Comparison of ENCODE assay signal across 8 cellular contexts in genomic region chr14:34629344-34629656, GRCh38. TPM values are rescaled to one million over a fixed set of nuclear protein-coding genes. Genes with fewer than 3 reads are reported as not detected.
A peak's percentile ranks its signal among the peaks of the same experiment; 100 is the strongest.
DNase-seq lines count a peak whose midpoint lies in the region; ATAC-seq and TF ChIP-seq lines count a peak whose summit lies in the region.

No MANE protein-coding gene starts in this region.

- no peaks in the 10 kb centered on the region for H3K27me3 ChIP-seq in CD8-positive, alpha-beta memory T cell (ENCODE audit: insufficient read depth, low read length, poor library complexity, severe bottlenecking)
- H3K27me3 ChIP-seq in tibial nerve = no peaks in the 10 kb centered on the region

- peaks cover 23 to 42% (median 42%) of the 10 kb centered on the region in 3 donors for H3K4me1 Mint-ChIP-seq in CD8-positive, alpha-beta memory T cell
- H3K4me1 Mint-ChIP-seq in activated naive CD8-positive, alpha-beta T cell treated with anti-CD3 and anti-CD28 coated beads for 36 hours = peaks cover 21% of the 10 kb centered on the region

- peaks cover 0 to 3% (median 0%) of the 10 kb centered on the region in 5 donors for H3K9me3 Mint-ChIP-seq in CD8-positive, alpha-beta memory T cell
- no peaks in the 10 kb centered on the region for H3K9me3 Mint-ChIP-seq in activated naive CD8-positive, alpha-beta T cell treated with anti-CD3 and anti-CD28 coated beads for 36 hours

- peak overlapping the region; percentile 95 for H3K27ac ChIP-seq in CD8-positive, alpha-beta memory T cell (ENCODE audit: low read depth, low read length)
- H3K27ac ChIP-seq in tibial nerve = peak overlapping the region; percentile 93 to 99 (median 97)

- H3K36me3 ChIP-seq in CD8-positive, alpha-beta memory T cell (ENCODE audit: insufficient read depth, low read length) = no peaks in the 10 kb centered on the region
- peaks cover 0 to 4% (median 0%) of the 10 kb centered on the region in 3 donors for H3K36me3 ChIP-seq in tibial nerve

- no peak for TF ChIP-seq EP300 in tibial nerve (IDR thresholded peaks at IDR 0.05)

- H3K4me3 Mint-ChIP-seq in CD8-positive, alpha-beta memory T cell = peak overlapping the region; percentile 90 to 99 (median 98)
- H3K4me3 Mint-ChIP-seq in activated naive CD8-positive, alpha-beta T cell treated with anti-CD3 and anti-CD28 coated beads for 36 hours = peak overlapping the region; percentile 96

- TF ChIP-seq POLR2A in tibial nerve (IDR thresholded peaks at IDR 0.05) = no peak
- no peak for TF ChIP-seq POLR2A in GM18505 (IDR thresholded peaks at IDR 0.05; ENCODE audit: borderline replicate concordance, extremely low read depth, insufficient read depth, insufficient read length)

- peak overlapping the region; percentile 78 to 98 (median 96) for H3K27ac Mint-ChIP-seq in CD8-positive, alpha-beta memory T cell
- H3K27ac Mint-ChIP-seq in activated naive CD8-positive, alpha-beta T cell treated with anti-CD3 and anti-CD28 coated beads for 36 hours = peak overlapping the region; percentile 96

- POLR2A ChIA-PET in CD8-positive, alpha-beta memory T cell (lab: Charles Lee) = no interaction called here

- H3K4me3 ChIP-seq in CD8-positive, alpha-beta memory T cell (ENCODE audit: low read length) = peak overlapping the region; percentile 87
- H3K4me3 ChIP-seq in tibial nerve = peak overlapping the region; percentile 73 to 96 (median 77)

- 1% methylated on average over 13 of the region's 13 CpGs for WGBS in tibial nerve, 2 donors

- no peaks in the 10 kb centered on the region for H3K9me3 ChIP-seq in CD8-positive, alpha-beta memory T cell (ENCODE audit: low read length)
- H3K9me3 ChIP-seq in tibial nerve = no peaks in the 10 kb centered on the region

- peak in 1 of 5 donors; percentile 5 for DNase-seq in CD8-positive, alpha-beta memory T cell
- no peak for DNase-seq in activated naive CD8-positive, alpha-beta T cell treated with anti-CD3 and anti-CD28 coated beads for 36 hours
- DNase-seq in left colon (no peak), tibial nerve (ENCODE audit: low spot score in 2 of 2) (peak in 1 of 2 donors; percentile 9), middle frontal gyrus (ENCODE audit: extremely low spot score, low spot score) (no peak)

- H3K27me3 Mint-ChIP-seq in CD8-positive, alpha-beta memory T cell = peaks cover 0 to 6% of the 10 kb centered on the region in 2 donors
- H3K27me3 Mint-ChIP-seq in activated naive CD8-positive, alpha-beta T cell treated with anti-CD3 and anti-CD28 coated beads for 36 hours = no peaks in the 10 kb centered on the region

- H3K36me3 Mint-ChIP-seq in CD8-positive, alpha-beta memory T cell = peaks cover 0 to 27% (median 3%) of the 10 kb centered on the region in 3 donors
- peaks cover 4% of the 10 kb centered on the region for H3K36me3 Mint-ChIP-seq in activated naive CD8-positive, alpha-beta T cell treated with anti-CD3 and anti-CD28 coated beads for 36 hours

- ATAC-seq in HG02943 (IDR thresholded peaks at IDR 0.05; ENCODE audit: low read depth, unreplicated experiment) = peak; percentile 8
- peak; percentile 16 for ATAC-seq in left colon
- no peak for ATAC-seq in HG03565 (IDR thresholded peaks at IDR 0.05; ENCODE audit: unreplicated experiment)
- ATAC-seq in GM18505 (IDR thresholded peaks at IDR 0.05; ENCODE audit: unreplicated experiment) = no peak

- intact Hi-C loops in left colon (cut with DNase I, micrococcal nuclease) = no loop called here

- no peak for TF ChIP-seq CTCF in tibial nerve (IDR thresholded peaks at IDR 0.05)

- peaks cover 20% of the 10 kb centered on the region for H3K4me1 ChIP-seq in CD8-positive, alpha-beta memory T cell (ENCODE audit: insufficient read depth, low read length)
- H3K4me1 ChIP-seq in tibial nerve = peaks cover 0 to 40% (median 6%) of the 10 kb centered on the region in 4 donors

- CTCF ChIA-PET in CD8-positive, alpha-beta memory T cell (lab: Charles Lee) = no interaction called here

RNA-seq across cellular contexts. Expression of gene SNX6, which starts 0.6 kb away (rescaled TPM):
- total RNA-seq in CD8-positive, alpha-beta memory T cell = 10 to 100 TPM; 63.4 to 67.1 TPM
- 128 TPM for polyA plus RNA-seq in CD8-positive, alpha-beta memory T cell
- 10 to 100 TPM; 62.0 to 65.4 TPM for total RNA-seq in activated naive CD8-positive, alpha-beta T cell treated with anti-CD3 and anti-CD28 coated beads for 36 hours
- 10 to 100 TPM; 83.1 to 87.0 TPM for total RNA-seq in left colon
- total RNA-seq in tibial nerve = 100 to 1,000 TPM in 1 of 4 donors, 10 to 100 TPM in 3; 60.8 to 118 (median 80.5) TPM

Comparison
In these comparisons a context has a peak if more than half of its experiments do, and no peak if none do; other contexts are left out.
1. ATAC-seq: peak in HG02943 (single experiment) and left colon (single experiment); none in HG03565 (single experiment) and GM18505 (single experiment).